14 cellular contexts compared by ENCODE assay signal in genomic region chr2:216685327-216685875, GRCh38. TPM values are rescaled to one million over a fixed set of nuclear protein-coding genes. Genes with fewer than 3 reads are reported as not detected.
"Had no signal": no experiment of that assay in that cellular context is flagged by ENCODE, and none has a peak within 500 bp of the region (broad histone marks: within the 10 kb centered on the region; RNA-seq: fewer than 3 reads in every experiment).

No MANE protein-coding gene starts in this region.

- H3K36me3 Mint-ChIP-seq: activated naive CD8-positive, alpha-beta T cell treated with anti-CD3 and anti-CD28 coated beads, Interleukin-2, amount 10 ng/mL, durations not matched to agents 7 days and 5 days; natural killer cell had no signal

- H3K27ac Mint-ChIP-seq: activated CD8-positive, alpha-beta T cell treated with anti-CD3 and anti-CD28 coated beads for 36 hours; activated naive CD8-positive, alpha-beta T cell treated with anti-CD3 and anti-CD28 coated beads, Interleukin-2, amount 10 ng/mL, durations not matched to agents 7 days and 5 days; activated T-cell treated with anti-CD3 and anti-CD28 coated beads, Interleukin-2, amount 50 U/mL, for 72 hours; effector memory CD8-positive, alpha-beta T cell; natural killer cell had no signal

- H3K9me3 ChIP-seq: mucosa of descending colon, SJSA1 had no signal

- H3K4me3 Mint-ChIP-seq: activated CD8-positive, alpha-beta T cell treated with anti-CD3 and anti-CD28 coated beads for 36 hours; activated naive CD8-positive, alpha-beta T cell treated with anti-CD3 and anti-CD28 coated beads, Interleukin-2, amount 10 ng/mL, durations not matched to agents 7 days and 5 days; activated T-cell treated with anti-CD3 and anti-CD28 coated beads, Interleukin-2, amount 50 U/mL, for 72 hours; effector memory CD8-positive, alpha-beta T cell; natural killer cell had no signal

- H3K27ac ChIP-seq: epithelial cell of prostate, SJSA1, WERI-Rb-1 had no signal

- H3K36me3 ChIP-seq: SJSA1, WERI-Rb-1 had no signal

- DNase-seq: activated CD4-positive, alpha-beta T cell treated with anti-CD3 and anti-CD28 coated beads for 4 hours; activated CD8-positive, alpha-beta memory T cell treated with anti-CD3 and anti-CD28 coated beads, Interleukin-2, amount 50 U/mL, for 4 hours; activated CD8-positive, alpha-beta T cell treated with anti-CD3 and anti-CD28 coated beads for 36 hours; activated naive CD8-positive, alpha-beta T cell treated with anti-CD3 and anti-CD28 coated beads, Interleukin-2, amount 10 ng/mL, durations not matched to agents 7 days and 5 days; activated T-cell treated with anti-CD3 and anti-CD28 coated beads, Interleukin-2, amount 50 U/mL, for 72 hours; caudate nucleus; cortex of kidney; effector memory CD8-positive, alpha-beta T cell; left cardiac atrium; mucosa of descending colon; natural killer cell; WERI-Rb-1 had no signal

- H3K9me3 Mint-ChIP-seq: activated CD8-positive, alpha-beta T cell treated with anti-CD3 and anti-CD28 coated beads for 36 hours; activated naive CD8-positive, alpha-beta T cell treated with anti-CD3 and anti-CD28 coated beads, Interleukin-2, amount 10 ng/mL, durations not matched to agents 7 days and 5 days; activated T-cell treated with anti-CD3 and anti-CD28 coated beads, Interleukin-2, amount 50 U/mL, for 72 hours; effector memory CD8-positive, alpha-beta T cell; natural killer cell had no signal

- ATAC-seq: activated CD8-positive, alpha-beta T cell treated with anti-CD3 and anti-CD28 coated beads for 36 hours; activated T-cell treated with anti-CD3 and anti-CD28 coated beads, Interleukin-2, amount 50 U/mL, for 72 hours; effector memory CD8-positive, alpha-beta T cell; left cardiac atrium; mucosa of descending colon; natural killer cell had no signal

- H3K4me3 ChIP-seq: mucosa of descending colon, SJSA1 had no signal

RNA-seq across cellular contexts. Expression of gene IGFBP5, which starts 9.9 kb away (rescaled TPM):
- total RNA-seq: activated CD8-positive, alpha-beta T cell treated with anti-CD3 and anti-CD28 coated beads for 36 hours; activated T-cell treated with anti-CD3 and anti-CD28 coated beads, Interleukin-2, amount 50 U/mL, for 72 hours; natural killer cell had no signal
